In genomic region chr1:94698759-94699502, GRCh38 we compare ENCODE assay signal across 1 cellular context.
TF ChIP-seq lines count a peak whose summit lies in the region.

No MANE protein-coding gene starts in this region.

TF ChIP-seq in IMR-90, 13 proteins besides CTCF, POLR2A, EP300 and RAD21 (continued from another document):
- TF ChIP-seq ELK1 (IDR thresholded peaks at IDR 0.05; ENCODE audit: borderline replicate concordance, low read depth, low read length) (no peak), BHLHE40 (IDR thresholded peaks at IDR 0.05; ENCODE audit: low read depth, low read length) (no peak)
